9 cellular contexts compared by ENCODE assay signal in genomic region chr1:16014509-16015482, GRCh38. TPM values are rescaled to one million over a fixed set of nuclear protein-coding genes. Genes with fewer than 3 reads are reported as not detected.
DNase-seq lines count a peak whose midpoint lies in the region; ATAC-seq and TF ChIP-seq lines count a peak whose summit lies in the region.
"Had no signal": no experiment of that assay in that cellular context is flagged by ENCODE, and none has a peak within 500 bp of the region (broad histone marks: within the 10 kb centered on the region; RNA-seq: fewer than 3 reads in every experiment).

No MANE protein-coding gene starts in this region.

- no peaks in the 10 kb centered on the region for H3K9me3 ChIP-seq in SJCRH30 (replicated peaks)
- no peaks in the 10 kb centered on the region for H3K9me3 ChIP-seq in heart left ventricle
- H3K9me3 ChIP-seq in skeletal muscle satellite cell (replicated peaks; ENCODE audit: low read length), result no peaks in the 10 kb centered on the region

- H3K27me3 ChIP-seq in SJCRH30 (no peaks in the 10 kb centered on the region), heart left ventricle (peaks cover 0 to 5% (median 0%) of the 10 kb centered on the region in 9 donors), skeletal muscle satellite cell (ENCODE audit: control insufficient read depth, insufficient read depth, low read length) (no peaks in the 10 kb centered on the region)

- peak overlapping the region; percentile 77 for H3K27ac ChIP-seq in SJCRH30
- H3K27ac ChIP-seq in heart left ventricle, result peak overlapping the region; percentile 88 to 99 (median 97)

- intact Hi-C loops in heart left ventricle (cut with DNase I), result no loop called here

- no peak overlapping the region for H3K4me2 ChIP-seq in skeletal muscle satellite cell (ENCODE audit: low read length)

- peak; percentile 71 to 82 for DNase-seq in SJCRH30
- peak in 4 of 5 donors; percentile 71 to 80 (median 74) for DNase-seq in heart left ventricle
- no peak for DNase-seq in activated effector memory CD4-positive, alpha-beta T cell treated with Interleukin-2 at 50 U/mL for 16 hours
- DNase-seq in AG08396 (ENCODE audit: low spot score), result no peak
- DNase-seq in stimulated activated CD4-positive, alpha-beta T cell treated with anti-CD3 and anti-CD28 coated beads, Interleukin-4, amount 100 ng/mL, for 1 hour, result no peak
- no peak for DNase-seq in NCI-H1092 treated with DMSO at 0.1 percent for 48 hours (lab: John Stamatoyannopoulos, UW)
- DNase-seq: activated CD4-positive, alpha-beta T cell treated with anti-CD3 and anti-CD28 coated beads, Interleukin-2, amount 50 U/mL, for 4 hours had no signal

- TF ChIP-seq POLR2A in heart left ventricle (IDR thresholded peaks at IDR 0.05), result peak in 1 of 2 donors; percentile 26

- ATAC-seq in HG02588 (IDR thresholded peaks at IDR 0.05; ENCODE audit: unreplicated experiment) (peak; percentile 35), heart left ventricle (no peak)

- peak overlapping the region; percentile 86 for H3K9ac ChIP-seq in skeletal muscle satellite cell (ENCODE audit: low read depth, low read length)

- no peak for TF ChIP-seq CTCF in heart left ventricle (IDR thresholded peaks at IDR 0.05)

- H3K4me1 ChIP-seq in SJCRH30 (peaks cover 50% of the 10 kb centered on the region), heart left ventricle (peaks cover 0 to 56% (median 36%) of the 10 kb centered on the region in 12 donors), skeletal muscle satellite cell (ENCODE audit: control insufficient read depth, insufficient read depth, low read length) (peaks cover 75% of the 10 kb centered on the region)

- H3K4me3 ChIP-seq in SJCRH30, result no peak overlapping the region
- H3K4me3 ChIP-seq in heart left ventricle, result peak overlapping the region; percentile 27 to 81 (median 66)
- no peak overlapping the region for H3K4me3 ChIP-seq in skeletal muscle satellite cell (ENCODE audit: low read length)

- 46 to 54% (median 50%) methylated on average over 12 to 17 of the region's 17 CpGs for WGBS in heart left ventricle, 4 donors

- H3K36me3 ChIP-seq in SJCRH30, result no peaks in the 10 kb centered on the region
- H3K36me3 ChIP-seq in heart left ventricle, result peaks cover 0 to 10% (median 0%) of the 10 kb centered on the region in 9 donors
- no peaks in the 10 kb centered on the region for H3K36me3 ChIP-seq in skeletal muscle satellite cell (ENCODE audit: insufficient read depth, low read length)

RNA-seq across cellular contexts. Expression of gene HSPB7, which starts 3.0 kb away (rescaled TPM):
- total RNA-seq in SJCRH30 (2014; rRNA removed; shearing (Covaris generic)), result 81.4 and 83.9 TPM in 2 replicates
- over 10,000 TPM in 1 of 9 donors, 1,000 to 10,000 TPM in 8; 2,598 to 10,910 (median 4,655) TPM for total RNA-seq in heart left ventricle
- polyA plus RNA-seq in heart left ventricle, result 1,000 to 10,000 TPM; 7,048 to 8,299 TPM
- total RNA-seq in skeletal muscle satellite cell (2012; rRNA removed), result 0.51 and 5.9 TPM in 2 replicates

RNA-seq across cellular contexts. Expression of gene CLCNKA, which starts 7.0 kb away (rescaled TPM):
- total RNA-seq in SJCRH30 (2014; rRNA removed; shearing (Covaris generic)), result 0.42 TPM in 1 of 2 replicates, not detected in the other
- total RNA-seq in heart left ventricle, result 1 to 10 TPM in 1 of 9 donors, under 1 TPM in 6, not detected in 2; 0.25 to 1.1 (median 0.53) TPM
- under 1 TPM; 0.25 to 0.95 TPM for polyA plus RNA-seq in heart left ventricle
- total RNA-seq in skeletal muscle satellite cell (2012; rRNA removed), result not detected in 2 replicates

RNA-seq across cellular contexts. Expression of gene SRARP, which starts 10.8 kb away (rescaled TPM):
- not detected in 2 replicates for total RNA-seq in SJCRH30 (2014; rRNA removed; shearing (Covaris generic))
- total RNA-seq in heart left ventricle, result 1 to 10 TPM in 1 of 9 donors, under 1 TPM in 7, not detected in 1; 0.08 to 1.7 (median 0.21) TPM
- polyA plus RNA-seq in heart left ventricle, result 1 to 10 TPM in 1 of 2 donors, under 1 TPM in 1; 0.32 to 1.1 TPM
- total RNA-seq in skeletal muscle satellite cell (2012; rRNA removed), result not detected in 2 replicates

RNA-seq across cellular contexts. Expression of gene CLCNKB, which starts 28.8 kb away (rescaled TPM):
- total RNA-seq in SJCRH30 (2014; rRNA removed; shearing (Covaris generic)), result 0.08 TPM in 1 of 2 replicates, not detected in the other
- 1 to 10 TPM in 8 of 9 donors, under 1 TPM in 1; 0.51 to 2.7 (median 1.8) TPM for total RNA-seq in heart left ventricle
- 1 to 10 TPM in 1 of 2 donors, under 1 TPM in 1; 0.50 to 1.5 TPM for polyA plus RNA-seq in heart left ventricle
- total RNA-seq in skeletal muscle satellite cell (2012; rRNA removed), result not detected in 2 replicates

RNA-seq across cellular contexts. Expression of gene ZBTB17, which starts 38.9 kb away (rescaled TPM):
- total RNA-seq in SJCRH30 (2014; rRNA removed; shearing (Covaris generic)), result 27.1 and 34.9 TPM in 2 replicates
- total RNA-seq in heart left ventricle, result 10 to 100 TPM; 14.5 to 29.2 (median 20.7) TPM
- polyA plus RNA-seq in heart left ventricle, result 10 to 100 TPM; 26.5 to 28.2 TPM
- total RNA-seq in skeletal muscle satellite cell (2012; rRNA removed), result 23.8 and 26.0 TPM in 2 replicates

Comparison
In these comparisons a context has a peak if more than half of its experiments do, and no peak if none do; other contexts are left out.
1. DNase-seq: peak in SJCRH30 (2 of 2) and heart left ventricle (4 of 5); none in activated effector memory CD4-positive, alpha-beta T cell treated with Interleukin-2 at 50 U/mL for 16 hours (single experiment), AG08396 (single experiment), stimulated activated CD4-positive, alpha-beta T cell treated with anti-CD3 and anti-CD28 coated beads, Interleukin-4, amount 100 ng/mL, for 1 hour (single experiment) and NCI-H1092 treated with DMSO at 0.1 percent for 48 hours (single experiment).
2. H3K4me3 ChIP-seq: peak in heart left ventricle (12 of 12); none in SJCRH30 (single experiment) and skeletal muscle satellite cell (single experiment).
3. RNA of gene HSPB7, which starts 3.0 kb away (total RNA-seq): 2,598 to 10,910 TPM in heart left ventricle; 81.4 to 83.9 TPM in SJCRH30; every median in the first group is over 10 times any median in the second.